In the genomic region with DNA sequence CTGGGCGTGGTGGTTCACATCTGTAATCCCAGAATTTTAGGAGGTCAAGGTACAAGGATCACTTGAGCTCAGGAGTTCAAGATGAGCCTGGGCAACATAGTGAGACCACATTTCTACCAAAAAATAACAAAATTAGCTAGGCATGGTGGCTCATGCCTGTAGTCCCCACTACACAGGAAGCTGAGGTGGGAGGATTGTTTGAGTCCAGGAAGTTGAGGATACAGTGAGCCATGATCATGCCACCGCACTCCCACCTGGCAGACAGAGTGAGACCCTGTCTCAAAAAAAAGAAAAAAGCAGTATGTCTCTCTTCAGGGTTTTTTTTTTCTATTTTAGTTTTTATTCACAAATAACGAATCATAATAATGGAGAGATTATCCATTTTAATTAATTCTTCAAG, we compare ENCODE assay signal across 17 cellular contexts.
DNase-seq lines count a peak whose midpoint lies in the region; ATAC-seq and TF ChIP-seq lines count a peak whose summit lies in the region.
"Had no signal": no experiment of that assay in that cellular context is flagged by ENCODE, and none has a peak within 500 bp of the region (broad histone marks: within the 10 kb centered on the region; RNA-seq: fewer than 3 reads in every experiment).

No MANE protein-coding gene starts in this region.

- CTCF ChIA-PET in SK-N-SH (lab: Yijun Ruan, JAX): no interaction called here

- TF ChIP-seq EP300 in SK-N-SH (IDR thresholded peaks at IDR 0.05; ENCODE audit: borderline replicate concordance in 1 of 2, low read depth in 1 of 2, low read length in 1 of 2): no peak

- H3K9me2 ChIP-seq in SK-N-SH: no peaks in the 10 kb centered on the region

- H4K20me1 ChIP-seq in SK-N-SH (ENCODE audit: insufficient read depth): no peaks in the 10 kb centered on the region

- no peak overlapping the region for H3K27ac Mint-ChIP-seq in activated naive CD8-positive, alpha-beta T cell treated with anti-CD3 and anti-CD28 coated beads, Interleukin-2, amount 10 ng/mL, durations not matched to agents 7 days and 5 days
- no peak overlapping the region for H3K27ac Mint-ChIP-seq in activated naive CD8-positive, alpha-beta T cell treated with anti-CD3 and anti-CD28 coated beads for 36 hours
- no peak overlapping the region for H3K27ac Mint-ChIP-seq in natural killer cell treated with Interleukin-12 subunit alpha and Interleukin-12 subunit beta and Interleukin-15 and Interleukin-18, amount 100 ng/mL, for 72 hours
- H3K27ac Mint-ChIP-seq: B cell had no signal

- no peaks in the 10 kb centered on the region for H3K27me3 Mint-ChIP-seq in activated naive CD8-positive, alpha-beta T cell treated with anti-CD3 and anti-CD28 coated beads, Interleukin-2, amount 10 ng/mL, durations not matched to agents 7 days and 5 days
- no peaks in the 10 kb centered on the region for H3K27me3 Mint-ChIP-seq in activated naive CD8-positive, alpha-beta T cell treated with anti-CD3 and anti-CD28 coated beads for 36 hours
- H3K27me3 Mint-ChIP-seq in natural killer cell treated with Interleukin-12 subunit alpha and Interleukin-12 subunit beta and Interleukin-15 and Interleukin-18, amount 100 ng/mL, for 72 hours: no peaks in the 10 kb centered on the region
- H3K27me3 Mint-ChIP-seq: B cell; CD8-positive, alpha-beta memory T cell had no signal

- peaks cover 7% of the 10 kb centered on the region for H3K4me1 Mint-ChIP-seq in activated naive CD8-positive, alpha-beta T cell treated with anti-CD3 and anti-CD28 coated beads, Interleukin-2, amount 10 ng/mL, durations not matched to agents 7 days and 5 days
- peaks cover 11% of the 10 kb centered on the region for H3K4me1 Mint-ChIP-seq in activated naive CD8-positive, alpha-beta T cell treated with anti-CD3 and anti-CD28 coated beads for 36 hours
- peaks cover 0 to 7% of the 10 kb centered on the region in 2 donors for H3K4me1 Mint-ChIP-seq in natural killer cell treated with Interleukin-12 subunit alpha and Interleukin-12 subunit beta and Interleukin-15 and Interleukin-18, amount 100 ng/mL, for 72 hours (ENCODE audit: low read depth in 2 of 2)
- H3K4me1 Mint-ChIP-seq: B cell had no signal

- H3K36me3 Mint-ChIP-seq in activated naive CD8-positive, alpha-beta T cell treated with anti-CD3 and anti-CD28 coated beads, Interleukin-2, amount 10 ng/mL, durations not matched to agents 7 days and 5 days: peaks cover 1% of the 10 kb centered on the region
- H3K36me3 Mint-ChIP-seq in activated naive CD8-positive, alpha-beta T cell treated with anti-CD3 and anti-CD28 coated beads for 36 hours: peaks cover 5% of the 10 kb centered on the region
- H3K36me3 Mint-ChIP-seq in natural killer cell treated with Interleukin-12 subunit alpha and Interleukin-12 subunit beta and Interleukin-15 and Interleukin-18, amount 100 ng/mL, for 72 hours: no peaks in the 10 kb centered on the region

- H3K4me3 ChIP-seq in Jurkat, Clone E6-1 (ENCODE audit: low read length): no peak overlapping the region
- no peak overlapping the region for H3K4me3 ChIP-seq in SK-N-SH (ENCODE audit: low read depth in 2 of 2, low read length in 1 of 2)
- H3K4me3 ChIP-seq: GM23248 had no signal

- H3K9me3 Mint-ChIP-seq in activated naive CD8-positive, alpha-beta T cell treated with anti-CD3 and anti-CD28 coated beads, Interleukin-2, amount 10 ng/mL, durations not matched to agents 7 days and 5 days: no peaks in the 10 kb centered on the region
- no peaks in the 10 kb centered on the region for H3K9me3 Mint-ChIP-seq in activated naive CD8-positive, alpha-beta T cell treated with anti-CD3 and anti-CD28 coated beads for 36 hours
- H3K9me3 Mint-ChIP-seq in natural killer cell treated with Interleukin-12 subunit alpha and Interleukin-12 subunit beta and Interleukin-15 and Interleukin-18, amount 100 ng/mL, for 72 hours: no peaks in the 10 kb centered on the region
- H3K9me3 Mint-ChIP-seq: CD8-positive, alpha-beta memory T cell had no signal

- no peak overlapping the region for H3K4me3 Mint-ChIP-seq in activated naive CD8-positive, alpha-beta T cell treated with anti-CD3 and anti-CD28 coated beads, Interleukin-2, amount 10 ng/mL, durations not matched to agents 7 days and 5 days
- no peak overlapping the region for H3K4me3 Mint-ChIP-seq in activated naive CD8-positive, alpha-beta T cell treated with anti-CD3 and anti-CD28 coated beads for 36 hours
- no peak overlapping the region for H3K4me3 Mint-ChIP-seq in natural killer cell treated with Interleukin-12 subunit alpha and Interleukin-12 subunit beta and Interleukin-15 and Interleukin-18, amount 100 ng/mL, for 72 hours
- H3K4me3 Mint-ChIP-seq: B cell; CD8-positive, alpha-beta memory T cell had no signal

- POLR2A ChIA-PET in activated naive CD8-positive, alpha-beta T cell treated with anti-CD3 and anti-CD28 coated beads, Interleukin-2, amount 10 ng/mL, durations not matched to agents 7 days and 5 days (lab: Charles Lee): no interaction called here
- POLR2A ChIA-PET in SK-N-SH (lab: Yijun Ruan, JAX): no interaction called here

- H3K36me3 ChIP-seq in SK-N-SH (replicated peaks in 1 of 2; ENCODE audit: control insufficient read depth in 1 of 2, insufficient read depth in 2 of 2, low read length in 1 of 2): no peaks in the 10 kb centered on the region

- H2AFZ ChIP-seq in SK-N-SH (ENCODE audit: low read depth): no peak overlapping the region
- H2AFZ ChIP-seq: GM23248 had no signal

- no peak for TF ChIP-seq RAD21 in SK-N-SH (IDR thresholded peaks at IDR 0.05; ENCODE audit: low read length)

- no peaks in the 10 kb centered on the region for H3K9me3 ChIP-seq in SK-N-SH

- no peak overlapping the region for H3K9ac ChIP-seq in SK-N-SH
- H3K9ac ChIP-seq: GM23248 had no signal

- H3K27me3 ChIP-seq in SK-N-SH (ENCODE audit: insufficient read depth): no peaks in the 10 kb centered on the region

- no peak overlapping the region for H3K27ac ChIP-seq in SK-N-SH (ENCODE audit: low read depth in 2 of 2, low read length in 1 of 2)
- H3K27ac ChIP-seq: 22Rv1, GM23248 had no signal

- no peak overlapping the region for H3K4me2 ChIP-seq in SK-N-SH

- peak; percentile 47 for ATAC-seq in activated naive CD8-positive, alpha-beta T cell treated with anti-CD3 and anti-CD28 coated beads, Interleukin-2, amount 10 ng/mL, durations not matched to agents 7 days and 5 days (ENCODE audit: low read depth)
- no peak for ATAC-seq in natural killer cell treated with Interleukin-12 subunit alpha and Interleukin-12 subunit beta and Interleukin-15 and Interleukin-18, amount 100 ng/mL, for 72 hours

- no peaks in the 10 kb centered on the region for H3F3A ChIP-seq in SK-N-SH (replicated peaks; ENCODE audit: insufficient read depth)

- TF ChIP-seq CTCF in SK-N-SH (IDR thresholded peaks at IDR 0.05): no peak

- WGBS in SK-N-SH (ENCODE audit: low lambda C conversion rate): 91% methylated on average over 3 of the region's 3 CpGs

- H3K79me2 ChIP-seq in SK-N-SH (ENCODE audit: insufficient read depth): no peaks in the 10 kb centered on the region

- H3K4me1 ChIP-seq in SK-N-SH (ENCODE audit: control insufficient read depth in 1 of 2, insufficient read depth in 2 of 2, low read depth in 1 of 2, low read length in 1 of 2): peaks cover 0 to 6% of the 10 kb centered on the region in 2 experiments; a peak in 2 of 4 replicates

- DNase-seq in activated naive CD8-positive, alpha-beta T cell treated with anti-CD3 and anti-CD28 coated beads, Interleukin-2, amount 10 ng/mL, durations not matched to agents 7 days and 5 days: no peak
- no peak for DNase-seq in activated naive CD8-positive, alpha-beta T cell treated with anti-CD3 and anti-CD28 coated beads for 36 hours
- peak; percentile 60 for DNase-seq in Jurkat, Clone E6-1 (ENCODE audit: low read depth, low spot score)
- DNase-seq in dermis blood vessel endothelial cell (peak; percentile 17), T1000 (lab: John Stamatoyannopoulos, UW) (no peak), SK-N-SH (no peak)
- no peak for DNase-seq in natural killer cell treated with Interleukin-12 subunit alpha and Interleukin-12 subunit beta and Interleukin-15 and Interleukin-18, amount 100 ng/mL, for 72 hours (ENCODE audit: low spot score)
- DNase-seq: C1 segment of cervical spinal cord; CD8-positive, alpha-beta memory T cell; DMS 273 treated with DMSO at 0.1 percent for 48 hours; DMS79; GF-D8; GM23248; H7; HCEC 1CT had no signal

TF ChIP-seq in SK-N-SH, 30 proteins besides CTCF, POLR2A, EP300 and RAD21:
- TF ChIP-seq, protein P1, sequence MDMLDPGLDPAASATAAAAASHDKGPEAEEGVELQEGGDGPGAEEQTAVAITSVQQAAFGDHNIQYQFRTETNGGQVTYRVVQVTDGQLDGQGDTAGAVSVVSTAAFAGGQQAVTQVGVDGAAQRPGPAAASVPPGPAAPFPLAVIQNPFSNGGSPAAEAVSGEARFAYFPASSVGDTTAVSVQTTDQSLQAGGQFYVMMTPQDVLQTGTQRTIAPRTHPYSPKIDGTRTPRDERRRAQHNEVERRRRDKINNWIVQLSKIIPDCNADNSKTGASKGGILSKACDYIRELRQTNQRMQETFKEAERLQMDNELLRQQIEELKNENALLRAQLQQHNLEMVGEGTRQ (IDR thresholded peaks at IDR 0.05; ENCODE audit: borderline replicate concordance, low read depth, low read length): no peak
- no peak for TF ChIP-seq POLR2AphosphoS5 (IDR thresholded peaks at IDR 0.05; ENCODE audit: low read depth, low read length)
- TF ChIP-seq TCF12 (IDR thresholded peaks at IDR 0.05): no peak
- no peak for TF ChIP-seq FOXM1 (IDR thresholded peaks at IDR 0.05; ENCODE audit: low read depth)
- no peak for TF ChIP-seq RCOR1 (IDR thresholded peaks at IDR 0.05; ENCODE audit: low read length)
- TF ChIP-seq TAF1 (IDR thresholded peaks at IDR 0.05; ENCODE audit: borderline replicate concordance, low read depth, low read length): no peak
- TF ChIP-seq GATA2 (CRISPR knock-in tag; IDR thresholded peaks at IDR 0.05): no peak
- TF ChIP-seq, protein P2, sequence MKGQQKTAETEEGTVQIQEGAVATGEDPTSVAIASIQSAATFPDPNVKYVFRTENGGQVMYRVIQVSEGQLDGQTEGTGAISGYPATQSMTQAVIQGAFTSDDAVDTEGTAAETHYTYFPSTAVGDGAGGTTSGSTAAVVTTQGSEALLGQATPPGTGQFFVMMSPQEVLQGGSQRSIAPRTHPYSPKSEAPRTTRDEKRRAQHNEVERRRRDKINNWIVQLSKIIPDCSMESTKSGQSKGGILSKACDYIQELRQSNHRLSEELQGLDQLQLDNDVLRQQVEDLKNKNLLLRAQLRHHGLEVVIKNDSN (IDR thresholded peaks at IDR 0.05; ENCODE audit: borderline replicate concordance, low read depth): no peak

Comparison
In these comparisons a context has a peak if more than half of its experiments do, and no peak if none do; other contexts are left out.
1. DNase-seq: peak in Jurkat, Clone E6-1 (single experiment) and dermis blood vessel endothelial cell (single experiment); none in activated naive CD8-positive, alpha-beta T cell treated with anti-CD3 and anti-CD28 coated beads, Interleukin-2, amount 10 ng/mL, durations not matched to agents 7 days and 5 days (single experiment), activated naive CD8-positive, alpha-beta T cell treated with anti-CD3 and anti-CD28 coated beads for 36 hours (single experiment), natural killer cell treated with Interleukin-12 subunit alpha and Interleukin-12 subunit beta and Interleukin-15 and Interleukin-18, amount 100 ng/mL, for 72 hours (single experiment), T1000 (single experiment) and SK-N-SH (single experiment).